In genomic region chr1:13948851-13949490, GRCh38 we compare ENCODE assay signal across 16 cellular contexts.
DNase-seq lines count a peak whose midpoint lies in the region; ATAC-seq and TF ChIP-seq lines count a peak whose summit lies in the region.
"Had no signal": no experiment of that assay in that cellular context is flagged by ENCODE, and none has a peak within 500 bp of the region (broad histone marks: within the 10 kb centered on the region; RNA-seq: fewer than 3 reads in every experiment).

No MANE protein-coding gene starts in this region.

- H3K9me3 ChIP-seq in right atrium auricular region (no peaks in the 10 kb centered on the region), gastrocnemius medialis (no peaks in the 10 kb centered on the region), aorta (ENCODE audit: control insufficient read depth, low read length) (no peaks in the 10 kb centered on the region)
- H3K9me3 ChIP-seq: A549 had no signal

- DNase-seq in Right ventricle myocardium inferior (ENCODE audit: missing footprints) (no peak), cardiac septum (ENCODE audit: low spot score) (no peak), right atrium auricular region (ENCODE audit: low spot score) (peak; percentile 88), gastrocnemius medialis (peak; percentile 33 to 62), aorta (peak in 1 of 2 donors; percentile 50), brain microvascular endothelial cell (no peak)
- no peak for DNase-seq in activated CD4-positive, alpha-beta T cell treated with anti-CD3 and anti-CD28 coated beads, Interleukin-2, amount 50 U/mL, for 1 hour
- no peak for DNase-seq in stimulated activated CD4-positive, alpha-beta T cell treated with anti-CD3 and anti-CD28 coated beads, Interleukin-12 subunit alpha, Interleukin-12 subunit beta, amount 100 ng/mL, for 4 hours
- DNase-seq: activated CD4-positive, alpha-beta T cell treated with anti-CD3 and anti-CD28 coated beads for 1 hour; activated T-cell treated with anti-CD3 and anti-CD28 coated beads for 4 hours; cortex of kidney; NCI-H2081 treated with DMSO at 0.1 percent for 48 hours; SHP77 treated with DMSO at 0.1 percent for 48 hours; stimulated activated CD4-positive, alpha-beta T cell treated with anti-CD3 and anti-CD28 coated beads, Interleukin-15, amount 100 ng/mL, for 24 hours had no signal

- TF ChIP-seq CTCF in right atrium auricular region (IDR thresholded peaks at IDR 0.05) (no peak), gastrocnemius medialis (IDR thresholded peaks at IDR 0.05 in 4 of 5, conservative IDR thresholded peaks at IDR 0.05 in 1 of 5) (no peak), brain microvascular endothelial cell (IDR thresholded peaks at IDR 0.05; ENCODE audit: low read depth, low read length, missing control alignments) (no peak)

- H3K4me3 ChIP-seq in right atrium auricular region (no peak overlapping the region), gastrocnemius medialis (no peak overlapping the region), aorta (ENCODE audit: low read length in 2 of 2) (no peak overlapping the region), brain microvascular endothelial cell (ENCODE audit: low read depth, low read length) (no peak overlapping the region)
- H3K4me3 ChIP-seq: A549 had no signal

- TF ChIP-seq POLR2A in gastrocnemius medialis (IDR thresholded peaks at IDR 0.05), result no peak

- peak overlapping the region; percentile 73 to 81 for H3K27ac ChIP-seq in right atrium auricular region
- H3K27ac ChIP-seq in gastrocnemius medialis, result peak overlapping the region; percentile 46 to 67 (median 64)
- H3K27ac ChIP-seq in aorta (ENCODE audit: low read depth in 1 of 2, low read length in 2 of 2), result no peak overlapping the region
- H3K27ac ChIP-seq in brain microvascular endothelial cell, result no peak overlapping the region
- H3K27ac ChIP-seq: A549 had no signal

- ATAC-seq in Right ventricle myocardium inferior (peak; percentile 90), gastrocnemius medialis (peak; percentile 71 to 74), aorta (ENCODE audit: low FRiP score) (peak; percentile 87)
- ATAC-seq: A549, esophagus mucosa had no signal

- H3K27me3 ChIP-seq in right atrium auricular region, result no peaks in the 10 kb centered on the region
- no peaks in the 10 kb centered on the region for H3K27me3 ChIP-seq in gastrocnemius medialis
- H3K27me3 ChIP-seq in aorta (ENCODE audit: control insufficient read depth in 1 of 2, insufficient read depth in 2 of 2, low read length in 1 of 2), result no peaks in the 10 kb centered on the region
- H3K27me3 ChIP-seq in brain microvascular endothelial cell (replicated peaks), result no peaks in the 10 kb centered on the region

- H3K4me1 ChIP-seq in right atrium auricular region (no peaks in the 10 kb centered on the region), gastrocnemius medialis (no peaks in the 10 kb centered on the region), aorta (ENCODE audit: control insufficient read depth in 1 of 2, insufficient read depth in 2 of 2, low read length in 2 of 2) (no peaks in the 10 kb centered on the region)
- H3K4me1 ChIP-seq: A549 had no signal

- intact Hi-C loops in Right ventricle myocardium inferior (cut with DNase I), result no loop called here
- intact Hi-C loops in cardiac septum (cut with DNase I), result no loop called here
- intact Hi-C loops in gastrocnemius medialis (cut with DNase I; ENCODE audit: low total_unique reads), result no loop called here
- intact Hi-C loops in aorta (cut with DNase I), result loop anchor here in 1 of 2 donors (5.0 kb wide), 1 partner anchor 272 kb away; no protein-coding TSS in a partner anchor

- 58 to 67% methylated on average over 7 of the region's 7 CpGs for WGBS in aorta, 2 donors

- in situ Hi-C loops in gastrocnemius medialis (cut with MboI; ENCODE audit: low sequenced_read_pairs in 4 of 4) (no loop called here), brain microvascular endothelial cell (cut with HindIII; ENCODE audit: low pct_ligation_motif_present, low sequenced_read_pairs) (no loop called here)

- no peaks in the 10 kb centered on the region for H3K36me3 ChIP-seq in right atrium auricular region
- H3K36me3 ChIP-seq in gastrocnemius medialis, result no peaks in the 10 kb centered on the region
- no peaks in the 10 kb centered on the region for H3K36me3 ChIP-seq in aorta (ENCODE audit: control insufficient read depth in 1 of 2, insufficient read depth in 2 of 2, low read length in 1 of 2)
- no peaks in the 10 kb centered on the region for H3K36me3 ChIP-seq in brain microvascular endothelial cell (replicated peaks)

Comparison
In these comparisons a context has a peak if more than half of its experiments do, and no peak if none do; other contexts are left out.
1. DNase-seq: peak in right atrium auricular region (single experiment) and gastrocnemius medialis (2 of 2); none in Right ventricle myocardium inferior (single experiment), cardiac septum (single experiment), activated CD4-positive, alpha-beta T cell treated with anti-CD3 and anti-CD28 coated beads, Interleukin-2, amount 50 U/mL, for 1 hour (single experiment), stimulated activated CD4-positive, alpha-beta T cell treated with anti-CD3 and anti-CD28 coated beads, Interleukin-12 subunit alpha, Interleukin-12 subunit beta, amount 100 ng/mL, for 4 hours (single experiment) and brain microvascular endothelial cell (single experiment).
2. H3K27ac ChIP-seq: peak in right atrium auricular region (2 of 2) and gastrocnemius medialis (4 of 4); none in aorta (0 of 2) and brain microvascular endothelial cell (single experiment).
3. Peak in every context shown above with its lines, with median percentiles within 50 percentile points of each other: ATAC-seq.